8 cellular contexts compared by ENCODE assay signal in genomic region chr2:238945433-238946150, GRCh38.
DNase-seq lines count a peak whose midpoint lies in the region; ATAC-seq and TF ChIP-seq lines count a peak whose summit lies in the region.

No MANE protein-coding gene starts in this region.

- no peak overlapping the region for H3K4me3 ChIP-seq in esophagus muscularis mucosa

- H3K4me1 Mint-ChIP-seq in nephron progenitor cell, result peaks cover 22% of the 10 kb centered on the region

- TF ChIP-seq CTCF in esophagus muscularis mucosa (IDR thresholded peaks at IDR 0.05) (peak; percentile 75 to 93 (median 81)), nephron progenitor cell (IDR thresholded peaks at IDR 0.05) (peak; percentile 66)

- H3K36me3 Mint-ChIP-seq in nephron progenitor cell (ENCODE audit: low read depth), result no peaks in the 10 kb centered on the region

- H3K4me1 ChIP-seq in esophagus muscularis mucosa, result peaks cover 0 to 16% (median 7%) of the 10 kb centered on the region in 4 donors

- ATAC-seq in GM18873 (IDR thresholded peaks at IDR 0.05; ENCODE audit: low FRiP score, unreplicated experiment), result no peak
- no peak for ATAC-seq in GM18858 (IDR thresholded peaks at IDR 0.05; ENCODE audit: unreplicated experiment)

- H3K27me3 Mint-ChIP-seq in nephron progenitor cell (ENCODE audit: low read depth, poor library complexity), result peaks cover 10% of the 10 kb centered on the region

- no peak for TF ChIP-seq EP300 in esophagus muscularis mucosa (IDR thresholded peaks at IDR 0.05)

- no peak overlapping the region for H3K4me3 Mint-ChIP-seq in nephron progenitor cell

- no peaks in the 10 kb centered on the region for H3K9me3 Mint-ChIP-seq in nephron progenitor cell

- no peaks in the 10 kb centered on the region for H3K9me3 ChIP-seq in esophagus muscularis mucosa

- peak; percentile 46 for DNase-seq in SIG-M5 treated with dmso at 0.1 percent for 504 hours (lab: John Stamatoyannopoulos, UW; ENCODE audit: unreplicated experiment)
- no peak for DNase-seq in SIG-M5 (lab: John Stamatoyannopoulos, UW)
- peak; percentile 4 for DNase-seq in NOMO-1 treated with dmso at 0.1 percent for 144 hours (lab: John Stamatoyannopoulos, UW; ENCODE audit: unreplicated experiment)
- peak; percentile 88 for DNase-seq in esophagus muscularis mucosa (ENCODE audit: extremely low spot score)
- DNase-seq in nephron progenitor cell, result peak; percentile 52
- DNase-seq in Kasumi-1 (lab: John Stamatoyannopoulos, UW), result no peak

- H3K27ac Mint-ChIP-seq in nephron progenitor cell, result no peak overlapping the region

- no peak overlapping the region for H3K27ac ChIP-seq in esophagus muscularis mucosa (replicated peaks in 1 of 4)

- 60% methylated on average over 5 of the region's 5 CpGs for WGBS in esophagus muscularis mucosa

- H3K36me3 ChIP-seq in esophagus muscularis mucosa, result no peaks in the 10 kb centered on the region

- H3K27me3 ChIP-seq in esophagus muscularis mucosa, result peaks cover 0 to 6% (median 0%) of the 10 kb centered on the region in 4 donors

- intact Hi-C loops in esophagus muscularis mucosa (cut with DNase I), result loop anchor here (10.0 kb wide), 2 partner anchors 101 to 581 kb away; partner anchors contain the start of gene TWIST2

- TF ChIP-seq POLR2A in esophagus muscularis mucosa (IDR thresholded peaks at IDR 0.05; ENCODE audit: low read depth), result no peak

Comparison
In these comparisons a context has a peak if more than half of its experiments do, and no peak if none do; other contexts are left out.
1. DNase-seq: peak in SIG-M5 treated with dmso at 0.1 percent for 504 hours (single experiment), NOMO-1 treated with dmso at 0.1 percent for 144 hours (single experiment), esophagus muscularis mucosa (single experiment) and nephron progenitor cell (single experiment); none in SIG-M5 (single experiment) and Kasumi-1 (0 of 2).